ENCODE assay signal across 1 cellular context in genomic region chr19:57465680-57466381, GRCh38.
TF ChIP-seq lines count a peak whose summit lies in the region.

No MANE protein-coding gene starts in this region.

TF ChIP-seq in SK-N-SH treated with all-trans-retinoic acid at 6 μM for 48 hours, 23 proteins besides CTCF, POLR2A, EP300 and RAD21 (continued from another document):
- no peak for TF ChIP-seq PATZ1 (CRISPR knock-in tag; IDR thresholded peaks at IDR 0.05; ENCODE audit: borderline replicate concordance)
TF ChIP-seq in SK-N-SH treated with all-trans-retinoic acid at 6 μM for 48 hours: peak in this region for 0.
